ENCODE assay signal across 11 cellular contexts in genomic region chr2:43126817-43127207, GRCh38.
A peak's percentile ranks its signal among the peaks of the same experiment; 100 is the strongest.
DNase-seq lines count a peak whose midpoint lies in the region; ATAC-seq and TF ChIP-seq lines count a peak whose summit lies in the region.
"Had no signal": no experiment of that assay in that cellular context is flagged by ENCODE, and none has a peak within 500 bp of the region (broad histone marks: within the 10 kb centered on the region; RNA-seq: fewer than 3 reads in every experiment).

No MANE protein-coding gene starts in this region.

- H3K36me3 Mint-ChIP-seq in natural killer cell: no peaks in the 10 kb centered on the region
- no peaks in the 10 kb centered on the region for H3K36me3 Mint-ChIP-seq in natural killer cell treated with Interleukin-12 subunit alpha and Interleukin-12 subunit beta and Interleukin-15 and Interleukin-18, amount 100 ng/mL, for 72 hours

- POLR2A ChIA-PET in RWPE1 (lab: Yijun Ruan, JAX; ENCODE audit: low non-redundant PET): no interaction called here

- H3K9me3 ChIP-seq in neuronal stem cell (replicated peaks in 1 of 2; ENCODE audit: control insufficient read depth in 2 of 2, insufficient read depth in 1 of 2, low read depth in 1 of 2, low read length in 2 of 2) (peaks cover 0 to 1% of the 10 kb centered on the region in 2 donors), thyroid gland (no peaks in the 10 kb centered on the region)

- TF ChIP-seq POLR2A in thyroid gland (IDR thresholded peaks at IDR 0.05): no peak

- H2BK120ac ChIP-seq in neuronal stem cell (ENCODE audit: low read depth, low read length): peak overlapping the region; percentile 61

- peak overlapping the region; percentile 58 for H2AK5ac ChIP-seq in neuronal stem cell (ENCODE audit: low read depth, low read length)

- intact Hi-C loops in natural killer cell (cut with micrococcal nuclease) (loop anchor here (1.0 to 5.0 kb wide), 4 partner anchors 102 to 357 kb away; no protein-coding TSS in a partner anchor), thyroid gland (cut with DNase I) (no loop called here)

- peak overlapping the region; percentile 61 for H2BK12ac ChIP-seq in neuronal stem cell (ENCODE audit: low read length)

- no peak overlapping the region for H3K4me3 ChIP-seq in neuronal stem cell (ENCODE audit: low read length in 2 of 2)
- no peak overlapping the region for H3K4me3 ChIP-seq in thyroid gland (replicated peaks in 1 of 3)

- peak overlapping the region; percentile 90 for H3K18ac ChIP-seq in neuronal stem cell (ENCODE audit: low read length)

- no peak overlapping the region for H3K4me3 Mint-ChIP-seq in natural killer cell
- no peak overlapping the region for H3K4me3 Mint-ChIP-seq in natural killer cell treated with Interleukin-12 subunit alpha and Interleukin-12 subunit beta and Interleukin-15 and Interleukin-18, amount 100 ng/mL, for 72 hours
- H3K4me3 Mint-ChIP-seq: HFFc6 had no signal

- no peak overlapping the region for H3K4me2 ChIP-seq in neuronal stem cell (ENCODE audit: insufficient read depth, low read length, poor library complexity, severe bottlenecking)

- no peak overlapping the region for H2AFZ ChIP-seq in neuronal stem cell (ENCODE audit: low read length)

- no peak for ATAC-seq in natural killer cell
- no peak for ATAC-seq in natural killer cell treated with Interleukin-12 subunit alpha and Interleukin-12 subunit beta and Interleukin-15 and Interleukin-18, amount 100 ng/mL, for 72 hours

- H3K79me1 ChIP-seq in neuronal stem cell (ENCODE audit: low read depth, low read length): no peaks in the 10 kb centered on the region

- H4K8ac ChIP-seq in neuronal stem cell (ENCODE audit: low read depth, low read length): no peak overlapping the region

- H2BK5ac ChIP-seq in neuronal stem cell (ENCODE audit: low read length): peak overlapping the region; percentile 43

- H3K27ac Mint-ChIP-seq in natural killer cell: peak overlapping the region; percentile 87 to 96
- H3K27ac Mint-ChIP-seq in natural killer cell treated with Interleukin-12 subunit alpha and Interleukin-12 subunit beta and Interleukin-15 and Interleukin-18, amount 100 ng/mL, for 72 hours: no peak overlapping the region
- H3K27ac Mint-ChIP-seq: HFFc6 had no signal

- H2BK15ac ChIP-seq in neuronal stem cell (ENCODE audit: low read length): peak overlapping the region; percentile 97

- no peak overlapping the region for H3K14ac ChIP-seq in neuronal stem cell (ENCODE audit: low read length)

- H3K9me3 Mint-ChIP-seq in natural killer cell: no peaks in the 10 kb centered on the region
- no peaks in the 10 kb centered on the region for H3K9me3 Mint-ChIP-seq in natural killer cell treated with Interleukin-12 subunit alpha and Interleukin-12 subunit beta and Interleukin-15 and Interleukin-18, amount 100 ng/mL, for 72 hours
- H3K9me3 Mint-ChIP-seq: HFFc6 had no signal

- H3K27me3 ChIP-seq in neuronal stem cell (ENCODE audit: control insufficient read depth in 3 of 3, insufficient read depth in 3 of 3, low read depth in 1 of 3, low read length in 3 of 3): no peaks in the 10 kb centered on the region
- no peaks in the 10 kb centered on the region for H3K27me3 ChIP-seq in thyroid gland

- peaks cover 52 to 60% of the 10 kb centered on the region in 2 donors for H3K4me1 Mint-ChIP-seq in natural killer cell
- H3K4me1 Mint-ChIP-seq in natural killer cell treated with Interleukin-12 subunit alpha and Interleukin-12 subunit beta and Interleukin-15 and Interleukin-18, amount 100 ng/mL, for 72 hours (ENCODE audit: low read depth in 2 of 2): peaks cover 45 to 47% of the 10 kb centered on the region in 2 donors

- H4K91ac ChIP-seq in neuronal stem cell (ENCODE audit: low read depth, low read length, poor library complexity): no peak overlapping the region

- H3K27ac ChIP-seq in RWPE1 (peak overlapping the region; percentile 98), neuronal stem cell (replicated peaks; ENCODE audit: low read length) (no peak overlapping the region), thyroid gland (no peak overlapping the region)

- H3K36me3 ChIP-seq in neuronal stem cell (replicated peaks in 1 of 2; ENCODE audit: control insufficient read depth in 2 of 2, insufficient read depth in 2 of 2, low read length in 2 of 2) (no peaks in the 10 kb centered on the region), thyroid gland (no peaks in the 10 kb centered on the region)

- no peak overlapping the region for H3K9ac ChIP-seq in neuronal stem cell (ENCODE audit: low read depth, low read length, poor library complexity)

- H3K4me1 ChIP-seq in neuronal stem cell (ENCODE audit: control insufficient read depth in 2 of 2, insufficient read depth in 1 of 2, low read depth in 1 of 2, low read length in 2 of 2): peaks cover 17 to 22% of the 10 kb centered on the region in 2 donors
- H3K4me1 ChIP-seq in thyroid gland: peaks cover 0 to 28% of the 10 kb centered on the region in 2 donors

- DNase-seq in natural killer cell (no peak), RWPE1 (ENCODE audit: low spot score) (no peak), neuronal stem cell (ENCODE audit: low spot score) (no peak), NCI-H2171 treated with DMSO at 0.1 percent for 48 hours (lab: John Stamatoyannopoulos, UW) (no peak), thyroid gland (no peak)
- no peak for DNase-seq in natural killer cell treated with Interleukin-12 subunit alpha and Interleukin-12 subunit beta and Interleukin-15 and Interleukin-18, amount 100 ng/mL, for 72 hours (ENCODE audit: low spot score)
- DNase-seq in stimulated activated CD4-positive, alpha-beta T cell treated with anti-CD3 and anti-CD28 coated beads, Interleukin-2, amount 100 ng/mL, for 24 hours: no peak
- DNase-seq in stimulated activated CD4-positive, alpha-beta T cell treated with anti-CD3 and anti-CD28 coated beads, Interleukin-4, amount 100 ng/mL, for 4 hours: no peak
- DNase-seq: DMS 273 treated with DMSO at 0.1 percent for 48 hours, HFFc6, NCI-H1930 had no signal

- no peak overlapping the region for H3K4ac ChIP-seq in neuronal stem cell (ENCODE audit: low read length)

- peak overlapping the region; percentile 56 for H3K23ac ChIP-seq in neuronal stem cell (ENCODE audit: low read depth, low read length, poor library complexity)

- H3K27me3 Mint-ChIP-seq in natural killer cell (ENCODE audit: low read depth in 2 of 2): no peaks in the 10 kb centered on the region
- H3K27me3 Mint-ChIP-seq in natural killer cell treated with Interleukin-12 subunit alpha and Interleukin-12 subunit beta and Interleukin-15 and Interleukin-18, amount 100 ng/mL, for 72 hours: no peaks in the 10 kb centered on the region

- TF ChIP-seq CTCF in natural killer cell (IDR thresholded peaks at IDR 0.05): no peak
- TF ChIP-seq CTCF in RWPE1 (conservative IDR thresholded peaks at IDR 0.05; ENCODE audit: low read depth): no peak
- no peak for TF ChIP-seq CTCF in thyroid gland (IDR thresholded peaks at IDR 0.05)

- CTCF ChIA-PET in RWPE1 (lab: Yijun Ruan, JAX): interaction anchor here (0.5 to 1.0 kb wide), 5 partner anchors 35 to 1392 kb away, joined by 3 to 10 read pairs (median 5); partner anchors contain the start of gene ZFP36L2

- WGBS in neuronal stem cell (ENCODE audit: extremely low coverage in 2 of 2, insufficient read length in 2 of 2, insufficient replicate concordance in 1 of 2), 2 donors: no CpG with 5 or more reads among the region's 14 CpGs
- 92 to 93% methylated on average over 13 to 14 of the region's 14 CpGs for WGBS in thyroid gland, 2 donors

Comparison
In these comparisons a context has a peak if more than half of its experiments do, and no peak if none do; other contexts are left out.
1. H3K27ac Mint-ChIP-seq: peak in natural killer cell (2 of 2); none in natural killer cell treated with Interleukin-12 subunit alpha and Interleukin-12 subunit beta and Interleukin-15 and Interleukin-18, amount 100 ng/mL, for 72 hours (0 of 2).